In genomic region chr4:25863347-25863784, GRCh38 we compare ENCODE assay signal across 8 cellular contexts. TPM values are rescaled to one million over a fixed set of nuclear protein-coding genes. Genes with fewer than 3 reads are reported as not detected.
DNase-seq lines count a peak whose midpoint lies in the region; ATAC-seq and TF ChIP-seq lines count a peak whose summit lies in the region.

No MANE protein-coding gene starts in this region.

- H3K27ac Mint-ChIP-seq in activated T-helper 1 cell treated with anti-CD3 and anti-CD28 coated beads, Interleukin-12 subunit alpha, Interleukin-12 subunit beta, Interleukin-2, Interleukin-4 antibody, amounts not matched to agents 30 ng/mL and 10 ng/mL and 1 ng/mL, durations not matched to agents 14 hours and 24 hours and 36 hours = peak overlapping the region; percentile 54

- no peaks in the 10 kb centered on the region for H3K9me3 Mint-ChIP-seq in activated T-helper 1 cell treated with anti-CD3 and anti-CD28 coated beads, Interleukin-12 subunit alpha, Interleukin-12 subunit beta, Interleukin-2, Interleukin-4 antibody, amounts not matched to agents 30 ng/mL and 10 ng/mL and 1 ng/mL, durations not matched to agents 14 hours and 24 hours and 36 hours

- no peaks in the 10 kb centered on the region for H3K36me3 ChIP-seq in right atrium auricular region

- no peaks in the 10 kb centered on the region for H3K27me3 ChIP-seq in right atrium auricular region

- peak overlapping the region in 1 of 2 donors; percentile 30 for H3K27ac ChIP-seq in right atrium auricular region

- H3K27me3 Mint-ChIP-seq in activated T-helper 1 cell treated with anti-CD3 and anti-CD28 coated beads, Interleukin-12 subunit alpha, Interleukin-12 subunit beta, Interleukin-2, Interleukin-4 antibody, amounts not matched to agents 30 ng/mL and 10 ng/mL and 1 ng/mL, durations not matched to agents 14 hours and 24 hours and 36 hours (ENCODE audit: insufficient read depth) = no peaks in the 10 kb centered on the region

- no peaks in the 10 kb centered on the region for H3K9me3 ChIP-seq in right atrium auricular region

- peaks cover 36% of the 10 kb centered on the region for H3K4me1 Mint-ChIP-seq in activated T-helper 1 cell treated with anti-CD3 and anti-CD28 coated beads, Interleukin-12 subunit alpha, Interleukin-12 subunit beta, Interleukin-2, Interleukin-4 antibody, amounts not matched to agents 30 ng/mL and 10 ng/mL and 1 ng/mL, durations not matched to agents 14 hours and 24 hours and 36 hours (ENCODE audit: low read depth)

- DNase-seq in stimulated activated CD4-positive, alpha-beta T cell treated with anti-CD3 and anti-CD28 coated beads, Interleukin-15, amount 100 ng/mL, for 24 hours = peak; percentile 40
- DNase-seq in stimulated activated CD4-positive, alpha-beta T cell treated with anti-CD3 and anti-CD28 coated beads, Interleukin-1b, Interleukin-23, amount 100 ng/mL, for 48 hours = no peak
- DNase-seq in activated T-helper 1 cell treated with anti-CD3 and anti-CD28 coated beads, Interleukin-12 subunit alpha, Interleukin-12 subunit beta, Interleukin-2, Interleukin-4 antibody, amounts not matched to agents 30 ng/mL and 10 ng/mL and 1 ng/mL, durations not matched to agents 14 hours and 24 hours and 36 hours (ENCODE audit: low spot score) = no peak
- DNase-seq in right atrium auricular region (ENCODE audit: low spot score) (no peak), skeletal muscle cell (ENCODE audit: low read depth) (no peak)
- no peak for DNase-seq in activated CD4-positive, CD25-positive, alpha-beta regulatory T cell treated with anti-CD3 and anti-CD28 coated beads, Interleukin-2, amount 50 U/mL, for 72 hours

- ATAC-seq in GM21786 (IDR thresholded peaks at IDR 0.05; ENCODE audit: unreplicated experiment) (no peak), GM21447 (IDR thresholded peaks at IDR 0.05; ENCODE audit: unreplicated experiment) (no peak)

- H3K4me3 Mint-ChIP-seq in activated T-helper 1 cell treated with anti-CD3 and anti-CD28 coated beads, Interleukin-12 subunit alpha, Interleukin-12 subunit beta, Interleukin-2, Interleukin-4 antibody, amounts not matched to agents 30 ng/mL and 10 ng/mL and 1 ng/mL, durations not matched to agents 14 hours and 24 hours and 36 hours = peak overlapping the region; percentile 70

- intact Hi-C loops in activated T-helper 1 cell treated with anti-CD3 and anti-CD28 coated beads, Interleukin-12 subunit alpha, Interleukin-12 subunit beta, Interleukin-2, Interleukin-4 antibody, amounts not matched to agents 30 ng/mL and 10 ng/mL and 1 ng/mL, durations not matched to agents 14 hours and 24 hours and 36 hours (cut with micrococcal nuclease) = loop anchor here (1.0 to 10.0 kb wide), 8 partner anchors 51 to 1151 kb away; partner anchors contain the start of genes PI4K2B, RBPJ, SMIM20 and TBC1D19

- H3K4me3 ChIP-seq in right atrium auricular region (peak overlapping the region; percentile 59 to 71), skeletal muscle cell (ENCODE audit: low read depth, low read length) (peak overlapping the region; percentile 67)

- H3K36me3 Mint-ChIP-seq in activated T-helper 1 cell treated with anti-CD3 and anti-CD28 coated beads, Interleukin-12 subunit alpha, Interleukin-12 subunit beta, Interleukin-2, Interleukin-4 antibody, amounts not matched to agents 30 ng/mL and 10 ng/mL and 1 ng/mL, durations not matched to agents 14 hours and 24 hours and 36 hours (ENCODE audit: low read depth) = peaks cover 9% of the 10 kb centered on the region

- peaks cover 0 to 32% of the 10 kb centered on the region in 2 donors for H3K4me1 ChIP-seq in right atrium auricular region

- peak in 1 of 2 donors; percentile 15 for TF ChIP-seq CTCF in right atrium auricular region (IDR thresholded peaks at IDR 0.05)

RNA-seq across cellular contexts. Expression of gene SEL1L3, which starts 0.6 kb away (rescaled TPM):
- 36.0 and 37.1 TPM in 2 replicates for total RNA-seq in activated T-helper 1 cell treated with anti-CD3 and anti-CD28 coated beads, Interleukin-12 subunit alpha, Interleukin-12 subunit beta, Interleukin-2, Interleukin-4 antibody, amounts not matched to agents 30 ng/mL and 10 ng/mL and 1 ng/mL, durations not matched to agents 14 hours and 24 hours and 36 hours
- total RNA-seq in right atrium auricular region = 1 to 10 TPM; 5.4 to 7.2 TPM

RNA-seq across cellular contexts. Expression of gene SMIM20, which starts 50.7 kb away (rescaled TPM):
- 19.2 and 21.5 TPM in 2 replicates for total RNA-seq in activated T-helper 1 cell treated with anti-CD3 and anti-CD28 coated beads, Interleukin-12 subunit alpha, Interleukin-12 subunit beta, Interleukin-2, Interleukin-4 antibody, amounts not matched to agents 30 ng/mL and 10 ng/mL and 1 ng/mL, durations not matched to agents 14 hours and 24 hours and 36 hours
- 10 to 100 TPM; 27.8 to 52.1 TPM for total RNA-seq in right atrium auricular region
